Comparison of ENCODE assay signal across 15 cellular contexts in the genomic region with DNA sequence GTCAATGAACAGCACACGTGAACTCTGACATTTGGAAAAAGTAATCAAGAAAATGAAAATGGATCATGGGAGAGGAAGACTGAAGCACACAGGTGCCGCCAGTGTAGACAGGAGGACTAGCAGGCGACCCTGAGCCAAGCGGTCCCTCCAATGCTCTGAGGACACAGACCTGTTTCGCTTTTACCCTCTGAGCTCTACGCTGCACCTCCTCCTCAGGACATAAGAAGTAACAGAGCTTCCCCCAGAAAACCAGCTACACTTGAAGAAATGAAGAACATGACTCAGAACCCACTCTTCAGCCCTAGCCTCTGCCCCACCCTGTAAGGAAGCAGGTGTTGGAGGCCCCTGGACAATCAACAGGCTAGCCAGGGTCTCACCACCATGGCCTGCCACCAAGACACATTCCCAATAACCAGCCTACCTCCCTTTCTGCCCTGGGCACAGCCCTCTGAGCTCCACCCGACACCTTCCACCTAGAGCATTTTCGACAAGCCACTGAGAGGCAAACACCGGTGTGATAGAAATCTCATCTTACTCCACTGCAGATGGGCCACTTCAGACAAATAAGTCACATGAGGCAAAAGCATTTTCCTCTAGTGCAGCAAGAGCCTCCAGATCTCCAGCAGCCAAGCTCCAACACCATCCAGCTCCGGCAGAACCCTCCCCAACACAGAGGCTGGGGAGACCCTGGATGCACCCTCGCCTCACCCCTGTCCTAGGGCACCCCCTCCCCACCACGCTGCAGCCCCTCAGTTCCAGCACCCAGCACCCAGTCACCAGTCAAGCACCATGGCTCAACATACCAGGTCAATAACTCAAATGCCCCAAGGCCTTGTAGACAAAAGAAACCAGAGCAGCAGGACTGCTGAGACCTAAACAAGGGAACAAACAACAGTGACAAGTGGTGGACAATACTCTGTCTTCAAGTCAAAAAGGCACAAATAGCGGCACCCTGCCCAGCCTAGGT. TPM values are rescaled to one million over a fixed set of nuclear protein-coding genes. Genes with fewer than 3 reads are reported as not detected.
DNase-seq lines count a peak whose midpoint lies in the region; ATAC-seq and TF ChIP-seq lines count a peak whose summit lies in the region.
"Had no signal": no experiment of that assay in that cellular context is flagged by ENCODE, and none has a peak within 500 bp of the region (broad histone marks: within the 10 kb centered on the region; RNA-seq: fewer than 3 reads in every experiment).

No MANE protein-coding gene starts in this region.

- H3K27me3 Mint-ChIP-seq in CD4-positive, alpha-beta T cell, result no peaks in the 10 kb centered on the region

- H3K27ac Mint-ChIP-seq in CD4-positive, alpha-beta T cell, result no peak overlapping the region

- H3K36me3 Mint-ChIP-seq in CD4-positive, alpha-beta T cell (ENCODE audit: low read depth), result peaks cover 5% of the 10 kb centered on the region
- H3K36me3 Mint-ChIP-seq: naive B cell had no signal

- WGBS in spleen, 5 donors, result 78 to 94% (median 89%) methylated on average over 11 to 13 of the region's 13 CpGs

- no peak for TF ChIP-seq POLR2A in spleen (IDR thresholded peaks at IDR 0.05)

- no peaks in the 10 kb centered on the region for H3K4me1 Mint-ChIP-seq in CD4-positive, alpha-beta T cell (ENCODE audit: low read depth)
- H3K4me1 Mint-ChIP-seq: naive B cell had no signal

- POLR2A ChIA-PET in CD4-positive, alpha-beta T cell (lab: Charles Lee), result no interaction called here

- no peak for TF ChIP-seq CTCF in spleen (IDR thresholded peaks at IDR 0.05 in 8 of 11, conservative IDR thresholded peaks at IDR 0.05 in 3 of 11)
- no peak for TF ChIP-seq CTCF in CD4-positive, alpha-beta T cell (IDR thresholded peaks at IDR 0.05)

- H3K9ac ChIP-seq in adipocyte (ENCODE audit: low read length), result no peak overlapping the region

- no peak overlapping the region for H3K4me3 ChIP-seq in adipocyte (ENCODE audit: low read length)
- H3K4me3 ChIP-seq in spleen, result no peak overlapping the region
- H3K4me3 ChIP-seq: A549, MG63, sigmoid colon had no signal

- peaks cover 9% of the 10 kb centered on the region for H3K9me3 Mint-ChIP-seq in CD4-positive, alpha-beta T cell

- no peak overlapping the region for H3K4me3 Mint-ChIP-seq in CD4-positive, alpha-beta T cell
- H3K4me3 Mint-ChIP-seq: naive B cell had no signal

- DNase-seq in DMS153 (lab: John Stamatoyannopoulos, UW) (peak; percentile 3), DMS153 treated with DMSO at 0.1 percent for 48 hours (lab: John Stamatoyannopoulos, UW; ENCODE audit: unreplicated experiment) (no peak), adipocyte (ENCODE audit: low read depth) (peak; percentile 42), spleen (peak; percentile 43), NCI-H82 (lab: John Stamatoyannopoulos, UW) (no peak)
- no peak for DNase-seq in CD4-positive, alpha-beta T cell
- DNase-seq in activated CD4-positive, alpha-beta T cell treated with anti-CD3 and anti-CD28 coated beads, Interleukin-2, amount 50 U/mL, for 48 hours, result no peak
- DNase-seq: activated CD4-positive, CD25-positive, alpha-beta regulatory T cell; activated T-cell treated with anti-CD3 and anti-CD28 coated beads, Interleukin-2, amount 50 U/mL, for 1 hour; effector CD8-positive, alpha-beta T cell; MG63; naive B cell; sigmoid colon had no signal

- peaks cover 6% of the 10 kb centered on the region for H3K9me3 ChIP-seq in adipocyte (ENCODE audit: control insufficient read depth, low read length)
- peaks cover 0 to 34% (median 14%) of the 10 kb centered on the region in 8 donors for H3K9me3 ChIP-seq in spleen
- H3K9me3 ChIP-seq in CD4-positive, alpha-beta T cell (ENCODE audit: control insufficient read depth, low read length), result no peaks in the 10 kb centered on the region
- H3K9me3 ChIP-seq: sigmoid colon had no signal

- peak; percentile 53 for ATAC-seq in HG03095 (IDR thresholded peaks at IDR 0.05; ENCODE audit: unreplicated experiment)
- ATAC-seq in CD4-positive, alpha-beta T cell (ENCODE audit: poor library complexity), result no peak

- intact Hi-C loops in spleen (cut with DNase I; ENCODE audit: low total_unique reads), result no loop called here
- intact Hi-C loops in CD4-positive, alpha-beta T cell (cut with DNase I, micrococcal nuclease), result no loop called here

- H3K27ac ChIP-seq in spleen, result no peak overlapping the region
- H3K27ac ChIP-seq in CD4-positive, alpha-beta T cell (ENCODE audit: low read depth, low read length), result no peak overlapping the region
- H3K27ac ChIP-seq: A549, sigmoid colon had no signal

- no peaks in the 10 kb centered on the region for H3K4me1 ChIP-seq in adipocyte (ENCODE audit: control insufficient read depth, insufficient read depth, low read length)
- no peaks in the 10 kb centered on the region for H3K4me1 ChIP-seq in spleen
- H3K4me1 ChIP-seq: A549 had no signal

- H3K27me3 ChIP-seq in adipocyte (replicated peaks; ENCODE audit: control insufficient read depth, insufficient read depth, low read length) (no peaks in the 10 kb centered on the region), spleen (replicated peaks in 1 of 7) (no peaks in the 10 kb centered on the region)
- no peaks in the 10 kb centered on the region for H3K27me3 ChIP-seq in CD4-positive, alpha-beta T cell (ENCODE audit: control insufficient read depth, insufficient read depth, low read length)
- H3K27me3 ChIP-seq: MG63, sigmoid colon had no signal

- H3K36me3 ChIP-seq in adipocyte (ENCODE audit: control insufficient read depth, insufficient read depth, low read length, severe bottlenecking), result no peaks in the 10 kb centered on the region
- H3K36me3 ChIP-seq in spleen, result no peaks in the 10 kb centered on the region
- H3K36me3 ChIP-seq: MG63, sigmoid colon had no signal

- CTCF ChIA-PET in CD4-positive, alpha-beta T cell (lab: Charles Lee), result no interaction called here

RNA-seq across cellular contexts. Expression of a gene that starts 11.4 kb away (rescaled TPM):
- total RNA-seq in spleen, result 10 to 100 TPM in 4 of 7 donors, 1 to 10 TPM in 3; 7.4 to 17.9 (median 11.2) TPM
- 1 to 10 TPM; 2.1 to 4.8 (median 3.9) TPM for polyA plus RNA-seq in spleen
- total RNA-seq in CD4-positive, alpha-beta T cell, result 1 to 10 TPM; 3.4 to 3.6 TPM

Comparison
In these comparisons a context has a peak if more than half of its experiments do, and no peak if none do; other contexts are left out.
1. DNase-seq: peak in DMS153 (single experiment), adipocyte (single experiment) and spleen (single experiment); none in DMS153 treated with DMSO at 0.1 percent for 48 hours (single experiment), CD4-positive, alpha-beta T cell (0 of 10), NCI-H82 (single experiment) and activated CD4-positive, alpha-beta T cell treated with anti-CD3 and anti-CD28 coated beads, Interleukin-2, amount 50 U/mL, for 48 hours (0 of 2).